In genomic region chr12:28460420-28461130, GRCh38 we compare ENCODE assay signal across 12 cellular contexts.
DNase-seq lines count a peak whose midpoint lies in the region; ATAC-seq and TF ChIP-seq lines count a peak whose summit lies in the region.
"Had no signal": no experiment of that assay in that cellular context is flagged by ENCODE, and none has a peak within 500 bp of the region (broad histone marks: within the 10 kb centered on the region; RNA-seq: fewer than 3 reads in every experiment).

No MANE protein-coding gene starts in this region.

- H3K27me3 Mint-ChIP-seq in endothelial cell (ENCODE audit: unreplicated experiment), result no peaks in the 10 kb centered on the region

- in situ Hi-C loops in ACHN (cut with HindIII; ENCODE audit: low pct_ligation_motif_present, low pct_unique_long_range_greater_than_20kb, low sequenced_read_pairs) (no loop called here), GM13976 (cut with MboI; ENCODE audit: low sequenced_read_pairs, unreplicated experiment) (no loop called here)

- no peak overlapping the region for H3K4me3 Mint-ChIP-seq in endothelial cell (ENCODE audit: unreplicated experiment)

- TF ChIP-seq CTCF in endothelial cell (IDR thresholded peaks at IDR 0.05; ENCODE audit: unreplicated experiment), result no peak
- TF ChIP-seq CTCF in GM13976 (IDR thresholded peaks at IDR 0.05; ENCODE audit: borderline replicate concordance, control extremely low read depth, extremely low read depth, insufficient read depth, missing control alignments), result no peak

- H3K4me1 Mint-ChIP-seq in endothelial cell (ENCODE audit: unreplicated experiment), result peaks cover 4% of the 10 kb centered on the region

- no peaks in the 10 kb centered on the region for H3K36me3 Mint-ChIP-seq in endothelial cell (ENCODE audit: low read depth, unreplicated experiment)

- no peaks in the 10 kb centered on the region for H3K9me3 Mint-ChIP-seq in endothelial cell (ENCODE audit: unreplicated experiment)

- DNase-seq in ACHN (peak; percentile 37), endothelial cell (ENCODE audit: low spot score) (no peak), NCI-H2029 treated with DMSO at 0.1 percent for 48 hours (lab: John Stamatoyannopoulos, UW) (no peak), GM13976 (ENCODE audit: low spot score) (no peak), T1000 (lab: John Stamatoyannopoulos, UW) (no peak)
- DNase-seq: activated gamma-delta T cell, ovary had no signal

- H3K27ac Mint-ChIP-seq in endothelial cell (ENCODE audit: unreplicated experiment), result no peak overlapping the region

- ATAC-seq in GM19395 (IDR thresholded peaks at IDR 0.05; ENCODE audit: unreplicated experiment), result peak; percentile 66
- peak; percentile 75 for ATAC-seq in HG02852 (IDR thresholded peaks at IDR 0.05; ENCODE audit: unreplicated experiment)
- peak; percentile 80 for ATAC-seq in HG03575 (IDR thresholded peaks at IDR 0.05; ENCODE audit: extremely low read depth, insufficient number of reproducible peaks, low FRiP score, unreplicated experiment)
- ATAC-seq: A549, Right ventricle myocardium inferior had no signal
